ENCODE assay signal across 25 cellular contexts in the genomic region with DNA sequence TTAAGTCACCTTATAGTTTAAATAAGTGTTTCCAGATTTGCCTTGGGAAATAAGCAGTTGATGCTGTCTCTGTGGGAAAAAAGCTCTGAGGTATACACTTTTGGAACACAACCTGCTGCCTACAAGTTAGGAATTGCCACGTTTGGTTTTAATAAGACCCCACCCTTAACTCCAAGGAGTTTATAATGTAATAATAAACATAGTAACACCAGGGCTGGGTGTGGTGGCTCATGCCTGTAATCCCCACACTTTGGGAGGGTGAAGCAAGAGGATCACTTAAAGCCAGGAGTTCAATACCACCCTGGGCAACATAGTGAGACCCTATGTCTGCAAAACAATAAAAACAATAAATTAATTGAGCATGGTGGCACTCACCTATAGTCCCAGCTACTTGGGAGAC. TPM values are rescaled to one million over a fixed set of nuclear protein-coding genes. Genes with fewer than 3 reads are reported as not detected.
"Had no signal": no experiment of that assay in that cellular context is flagged by ENCODE, and none has a peak within 500 bp of the region (broad histone marks: within the 10 kb centered on the region; RNA-seq: fewer than 3 reads in every experiment).

No MANE protein-coding gene starts in this region.

- ATAC-seq: foreskin keratinocyte; gastroesophageal sphincter; heart left ventricle; naive thymus-derived CD8-positive, alpha-beta T cell; sciatic nerve; upper lobe of right lung had no signal

- H3K27ac ChIP-seq: coronary artery, foreskin keratinocyte, gastroesophageal sphincter, heart left ventricle, hepatocyte, left lung, prostate gland, right atrium auricular region, upper lobe of right lung, uterus had no signal

- H3K4me3 ChIP-seq: coronary artery, gastroesophageal sphincter, heart left ventricle, hepatocyte, left lung, prostate gland, right atrium auricular region, smooth muscle cell, transverse colon, upper lobe of right lung, uterus had no signal

- H3K9me3 ChIP-seq: gastroesophageal sphincter, heart left ventricle, left lung, prostate gland, right atrium auricular region, transverse colon, upper lobe of right lung, uterus had no signal

- H3K27me3 ChIP-seq: foreskin keratinocyte, gastroesophageal sphincter, heart left ventricle, hepatocyte, left lung, right atrium auricular region, transverse colon, upper lobe of right lung, uterus had no signal

- H3K4me1 ChIP-seq: gastroesophageal sphincter, prostate gland, uterus had no signal

- H3K36me3 ChIP-seq: gastroesophageal sphincter, heart left ventricle, left lung, prostate gland, right atrium auricular region, transverse colon, upper lobe of right lung, uterus had no signal

- DNase-seq: dermis blood vessel endothelial cell; effector memory CD4-positive, alpha-beta T cell; erythroblast; foreskin keratinocyte; heart left ventricle; kidney; left lung; mesenchymal stem cell; naive thymus-derived CD8-positive, alpha-beta T cell; nephron progenitor cell; nucleus accumbens; stimulated activated CD4-positive, alpha-beta T cell treated with anti-CD3 and anti-CD28 coated beads, Interleukin-12 subunit alpha, Interleukin-12 subunit beta, amount 100 ng/mL, for 4 hours; stimulated activated CD4-positive, alpha-beta T cell treated with anti-CD3 and anti-CD28 coated beads, Interleukin-1b, Interleukin-23, amount 100 ng/mL, for 48 hours; stimulated activated CD4-positive, alpha-beta T cell treated with anti-CD3 and anti-CD28 coated beads, Interleukin-4, amount 100 ng/mL, for 1 hour; stimulated activated CD8-positive, alpha-beta memory T cell treated with anti-CD3 and anti-CD28 coated beads, Interleukin-4, amount 100 ng/mL, for 48 hours; transverse colon; upper lobe of right lung; uterus had no signal

RNA-seq across cellular contexts. Expression of gene TMC7, which starts 41.7 kb away (rescaled TPM):
- total RNA-seq: naive thymus-derived CD8-positive, alpha-beta T cell had no signal
